In the genomic region with DNA sequence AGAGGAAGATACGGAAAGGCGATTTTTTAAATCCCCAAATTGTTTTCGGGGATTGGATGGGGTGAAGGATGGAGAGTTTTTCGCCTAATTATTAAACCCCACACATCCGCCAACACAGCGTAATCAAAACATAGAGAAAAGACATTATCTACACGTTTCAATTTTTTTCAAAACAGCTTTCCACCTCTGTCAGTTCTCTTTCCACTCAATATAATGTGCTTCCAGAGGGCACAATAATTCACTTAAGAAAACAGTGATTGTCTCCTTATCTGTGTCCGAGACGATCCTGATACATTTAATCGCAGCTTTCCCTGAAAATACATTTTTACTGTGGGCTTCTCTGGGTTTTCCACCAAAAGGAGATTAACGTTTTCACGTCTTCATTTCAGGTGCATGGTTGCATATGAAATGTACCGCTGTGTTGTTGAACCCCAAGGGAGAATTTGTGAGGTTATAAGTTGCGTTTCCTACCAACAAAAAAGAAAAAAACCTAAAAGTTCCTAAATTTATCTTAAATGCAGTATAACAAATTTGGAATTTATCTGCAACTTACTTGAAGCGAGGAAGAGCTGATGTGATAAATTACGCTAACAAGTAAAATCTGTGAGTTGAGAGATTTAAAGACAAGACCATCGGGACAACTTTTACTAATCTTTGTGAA, we compare ENCODE assay signal across 8 cellular contexts. TPM values are rescaled to one million over a fixed set of nuclear protein-coding genes. Genes with fewer than 3 reads are reported as not detected.
DNase-seq lines count a peak whose midpoint lies in the region; ATAC-seq and TF ChIP-seq lines count a peak whose summit lies in the region.

No MANE protein-coding gene starts in this region.

- peak in 3 of 5 donors; percentile 7 to 12 (median 11) for DNase-seq in CD4-positive, alpha-beta memory T cell
- peak; percentile 5 for DNase-seq in OCI-LY7 (ENCODE audit: low spot score)
- no peak for DNase-seq in endothelial cell (ENCODE audit: low spot score)
- DNase-seq in natural killer cell, result no peak
- no peak for DNase-seq in germinal center (ENCODE audit: low spot score)
- DNase-seq in NCI-H1048 (lab: John Stamatoyannopoulos, UW), result no peak
- no peak for DNase-seq in NCI-H524 (lab: John Stamatoyannopoulos, UW)
- no peak for DNase-seq in NCI-H345 treated with DMSO at 0.1 percent for 48 hours (lab: John Stamatoyannopoulos, UW; ENCODE audit: unreplicated experiment)

- H3K4me1 ChIP-seq in CD4-positive, alpha-beta memory T cell (ENCODE audit: insufficient read depth, low read length), result peaks cover 22% of the 10 kb centered on the region
- peaks cover 18% of the 10 kb centered on the region for H3K4me1 ChIP-seq in OCI-LY7 (ENCODE audit: insufficient read depth, low read length, poor library complexity, severe bottlenecking)

- CTCF ChIA-PET in CD4-positive, alpha-beta memory T cell (lab: Charles Lee; ENCODE audit: partially characterized antibody), result interaction anchor here (0.6 to 1.5 kb wide), 3 partner anchors 9 to 732 kb away, joined by 3 to 6 read pairs (median 3); no protein-coding TSS in a partner anchor
- CTCF ChIA-PET in OCI-LY7 (lab: Charles Lee; ENCODE audit: unreplicated experiment), result no interaction called here

- no peaks in the 10 kb centered on the region for H3K9me3 ChIP-seq in CD4-positive, alpha-beta memory T cell (ENCODE audit: control insufficient read depth in 1 of 2, low read length in 2 of 2)
- H3K9me3 ChIP-seq in OCI-LY7 (ENCODE audit: low read length), result no peaks in the 10 kb centered on the region

- H3K4me3 Mint-ChIP-seq in CD4-positive, alpha-beta memory T cell, result peak overlapping the region; percentile 98 to 100 (median 100)
- H3K4me3 Mint-ChIP-seq in endothelial cell (ENCODE audit: unreplicated experiment) (peak overlapping the region; percentile 99), natural killer cell (peak overlapping the region; percentile 99)

- H3K4me3 ChIP-seq in CD4-positive, alpha-beta memory T cell (ENCODE audit: low read length in 2 of 2), result peak overlapping the region; percentile 84 to 94
- H3K4me3 ChIP-seq in OCI-LY7 (ENCODE audit: low read depth, low read length, poor library complexity, severe bottlenecking), result peak overlapping the region; percentile 93

- peak overlapping the region; percentile 93 for H2AFZ ChIP-seq in OCI-LY7 (ENCODE audit: low read length)

- intact Hi-C loops in CD4-positive, alpha-beta memory T cell (cut with micrococcal nuclease), result loop anchor here (2.0 to 10.0 kb wide), 5 partner anchors 59 to 1332 kb away; a partner anchor contains a TSS
- intact Hi-C loops in OCI-LY7 (cut with micrococcal nuclease; ENCODE audit: unreplicated experiment), result loop anchor here (5.0 to 10.0 kb wide), 3 partner anchors 57 to 748 kb away; a partner anchor contains a TSS
- intact Hi-C loops in natural killer cell (cut with micrococcal nuclease), result loop anchor here (10.0 kb wide), 1 partner anchor 745 kb away; a partner anchor contains a TSS

- H3K9me2 ChIP-seq in OCI-LY7 (ENCODE audit: insufficient read depth, low read length), result no peaks in the 10 kb centered on the region; the same call in 1 of the 2 replicates

- peaks cover 43% of the 10 kb centered on the region for H3K79me2 ChIP-seq in OCI-LY7 (ENCODE audit: insufficient read depth, low read depth, low read length)

- H3K36me3 ChIP-seq in CD4-positive, alpha-beta memory T cell (ENCODE audit: insufficient read depth, low read length), result no peaks in the 10 kb centered on the region
- peaks cover 18% of the 10 kb centered on the region for H3K36me3 ChIP-seq in OCI-LY7 (ENCODE audit: insufficient read depth, low read length)

- peaks cover 0 to 5% (median 0%) of the 10 kb centered on the region in 8 donors for H3K9me3 Mint-ChIP-seq in CD4-positive, alpha-beta memory T cell
- no peaks in the 10 kb centered on the region for H3K9me3 Mint-ChIP-seq in endothelial cell (ENCODE audit: unreplicated experiment)
- no peaks in the 10 kb centered on the region for H3K9me3 Mint-ChIP-seq in natural killer cell

- peaks cover 4% of the 10 kb centered on the region in 2 donors for H3K36me3 Mint-ChIP-seq in CD4-positive, alpha-beta memory T cell
- no peaks in the 10 kb centered on the region for H3K36me3 Mint-ChIP-seq in endothelial cell (ENCODE audit: low read depth, unreplicated experiment)
- no peaks in the 10 kb centered on the region for H3K36me3 Mint-ChIP-seq in natural killer cell

- H3K27ac Mint-ChIP-seq in CD4-positive, alpha-beta memory T cell, result peak overlapping the region; percentile 83 to 99 (median 97)
- H3K27ac Mint-ChIP-seq in endothelial cell (ENCODE audit: unreplicated experiment) (peak overlapping the region; percentile 74), natural killer cell (peak overlapping the region; percentile 90 to 97)

- POLR2A ChIA-PET in CD4-positive, alpha-beta memory T cell (lab: Charles Lee; ENCODE audit: partially characterized antibody), result interaction anchor here (0.9 to 1.3 kb wide), 2 partner anchors 10 to 12 kb away, joined by 3 to 4 read pairs; no protein-coding TSS in a partner anchor
- POLR2A ChIA-PET in OCI-LY7 (lab: Charles Lee), result interaction anchor here (0.5 to 1.6 kb wide), 4 partner anchors 9 to 728 kb away, joined by 3 to 6 read pairs (median 4); no protein-coding TSS in a partner anchor

- peaks cover 0 to 2% of the 10 kb centered on the region in 2 donors for H3K27me3 Mint-ChIP-seq in CD4-positive, alpha-beta memory T cell
- no peaks in the 10 kb centered on the region for H3K27me3 Mint-ChIP-seq in endothelial cell (ENCODE audit: unreplicated experiment)
- peaks cover 0 to 3% of the 10 kb centered on the region in 2 donors for H3K27me3 Mint-ChIP-seq in natural killer cell (ENCODE audit: low read depth in 2 of 2)

- TF ChIP-seq CTCF in OCI-LY7 (conservative IDR thresholded peaks at IDR 0.05; ENCODE audit: low read length), result no peak
- TF ChIP-seq CTCF in endothelial cell (IDR thresholded peaks at IDR 0.05; ENCODE audit: unreplicated experiment), result no peak
- TF ChIP-seq CTCF in natural killer cell (IDR thresholded peaks at IDR 0.05), result no peak

- peaks cover 23 to 42% (median 37%) of the 10 kb centered on the region in 4 donors for H3K4me1 Mint-ChIP-seq in CD4-positive, alpha-beta memory T cell
- H3K4me1 Mint-ChIP-seq in endothelial cell (ENCODE audit: unreplicated experiment), result peaks cover 56% of the 10 kb centered on the region
- peaks cover 41% of the 10 kb centered on the region in 2 donors for H3K4me1 Mint-ChIP-seq in natural killer cell

- BruUV-seq in OCI-LY7 (replicated peaks; lab: Mats Ljungman, UMichigan), result no TSS peak

- ATAC-seq in natural killer cell, result no peak

- peak overlapping the region; percentile 100 for H3K4me2 ChIP-seq in OCI-LY7 (ENCODE audit: low read length)

- H3K27me3 ChIP-seq in CD4-positive, alpha-beta memory T cell (ENCODE audit: insufficient read depth, low read length), result no peaks in the 10 kb centered on the region

- peak overlapping the region; percentile 73 for H3K27ac ChIP-seq in CD4-positive, alpha-beta memory T cell (ENCODE audit: low read depth, low read length)
- H3K27ac ChIP-seq in OCI-LY7 (ENCODE audit: low read depth, low read length, poor library complexity, severe bottlenecking), result no peak overlapping the region

- peaks cover 32% of the 10 kb centered on the region for H4K20me1 ChIP-seq in OCI-LY7 (ENCODE audit: insufficient read depth, low read length)

RNA-seq across cellular contexts. Expression of a gene that starts 0.6 kb away (rescaled TPM):
- 10 to 100 TPM; 16.3 to 16.7 TPM for total RNA-seq in CD4-positive, alpha-beta memory T cell
- polyA plus RNA-seq in CD4-positive, alpha-beta memory T cell, result 10 to 100 TPM in 1 of 2 donors, 1 to 10 TPM in 1; 7.8 to 12.2 TPM
- total RNA-seq in OCI-LY7 (2014; rRNA removed; shearing (Covaris generic)), result 17.9 and 18.0 TPM in 2 replicates
- total RNA-seq in OCI-LY7 (2022) (17.0 and 18.3 TPM in 2 replicates), endothelial cell (ENCODE audit: unreplicated experiment) (28.0 TPM), natural killer cell (1 to 10 TPM; 4.9 to 7.8 (median 5.1) TPM)

RNA-seq across cellular contexts. Expression of a gene that starts 56.2 kb away (rescaled TPM):
- under 1 TPM in 1 of 2 experiments, not detected in 1; 0.06 TPM for total RNA-seq in CD4-positive, alpha-beta memory T cell
- not detected for polyA plus RNA-seq in CD4-positive, alpha-beta memory T cell
- 6.9 and 7.3 TPM in 2 replicates for total RNA-seq in OCI-LY7 (2014; rRNA removed; shearing (Covaris generic))
- total RNA-seq in OCI-LY7 (2022) (4.5 and 4.6 TPM in 2 replicates), endothelial cell (ENCODE audit: unreplicated experiment) (3.2 TPM), natural killer cell (under 1 TPM in 1 of 3 donors, not detected in 2; 0.10 TPM)

Comparison
In these comparisons a context has a peak if more than half of its experiments do, and no peak if none do; other contexts are left out.
1. DNase-seq: peak in CD4-positive, alpha-beta memory T cell (3 of 5) and OCI-LY7 (single experiment); none in endothelial cell (single experiment), natural killer cell (single experiment), germinal center (single experiment), NCI-H1048 (single experiment), NCI-H524 (0 of 2) and NCI-H345 treated with DMSO at 0.1 percent for 48 hours (single experiment).
2. Peak in every context shown above with its lines, with median percentiles within 50 percentile points of each other: H3K27ac Mint-ChIP-seq and H3K4me3 Mint-ChIP-seq.